8 cellular contexts compared by ENCODE assay signal in the genomic region with DNA sequence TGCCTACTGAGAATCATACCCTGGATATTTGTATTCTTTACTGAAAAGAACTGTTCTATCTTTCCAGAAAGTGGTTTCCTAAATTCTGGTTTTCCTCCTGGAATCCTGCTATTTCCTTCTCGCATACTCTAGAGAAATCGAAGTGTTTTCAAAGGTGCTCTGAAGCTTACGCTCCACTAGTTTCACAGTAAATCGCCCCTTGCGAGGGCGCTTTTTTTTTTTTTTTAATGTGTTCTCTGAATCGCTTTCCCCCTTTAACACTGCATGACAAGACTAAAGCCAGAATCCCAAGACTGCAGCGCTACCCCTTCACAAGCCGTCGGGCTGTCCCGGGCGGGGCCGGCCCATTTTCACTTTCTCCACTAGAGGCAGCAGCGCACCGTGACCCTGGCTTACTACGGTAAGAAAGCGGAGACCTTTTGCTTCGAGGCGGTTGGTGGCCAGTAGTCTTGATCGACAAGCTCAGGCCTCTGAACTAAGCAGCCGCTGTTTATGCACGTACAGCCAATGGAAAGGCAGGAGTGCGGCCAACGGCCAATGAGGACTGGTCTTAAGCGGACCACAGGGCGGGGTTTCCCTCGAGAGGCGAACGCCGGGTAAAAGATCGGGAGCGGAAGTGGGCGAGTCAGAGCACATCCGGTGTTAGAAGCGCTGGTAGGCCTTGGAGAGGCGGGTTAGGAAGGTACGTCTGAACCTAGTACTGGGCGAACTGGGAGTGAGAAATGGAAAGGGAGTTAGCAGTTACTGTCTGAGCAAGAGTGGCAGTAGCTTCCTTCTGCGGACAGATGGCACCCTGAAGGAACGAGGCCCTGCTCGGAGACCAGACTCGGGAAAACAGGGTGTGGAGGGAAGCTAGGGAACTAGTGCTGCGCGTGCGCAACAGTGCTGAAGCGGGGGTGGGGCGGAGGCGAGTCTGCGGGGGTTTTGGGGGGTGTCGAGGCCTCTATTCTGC.
DNase-seq lines count a peak whose midpoint lies in the region; ATAC-seq lines count a peak whose summit lies in the region.

A gene with protein sequence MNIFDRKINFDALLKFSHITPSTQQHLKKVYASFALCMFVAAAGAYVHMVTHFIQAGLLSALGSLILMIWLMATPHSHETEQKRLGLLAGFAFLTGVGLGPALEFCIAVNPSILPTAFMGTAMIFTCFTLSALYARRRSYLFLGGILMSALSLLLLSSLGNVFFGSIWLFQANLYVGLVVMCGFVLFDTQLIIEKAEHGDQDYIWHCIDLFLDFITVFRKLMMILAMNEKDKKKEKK (plus strand): TSS at position 628 of the 952 bp plus-strand sequence. CDS start 10,937 bp downstream, outside the sequence.

- H3K4me3 Mint-ChIP-seq in central memory CD8-positive, alpha-beta T cell = peak within 1 kb of the TSS; percentile 83

- H3K27me3 Mint-ChIP-seq in central memory CD8-positive, alpha-beta T cell = no peaks in the 10 kb centered on the region

- peak within 1 kb of the TSS; percentile 98 for H3K27ac Mint-ChIP-seq in central memory CD8-positive, alpha-beta T cell (ENCODE audit: low read depth)

- DNase-seq in AG08396 (ENCODE audit: low spot score) = peak; percentile 95
- peak; percentile 93 for DNase-seq in NCI-H345 (lab: John Stamatoyannopoulos, UW)
- peak; percentile 96 to 100 (median 98) for DNase-seq in activated CD4-positive, CD25-positive, alpha-beta regulatory T cell (lab: John Stamatoyannopoulos, UW)
- peak; percentile 95 to 99 for DNase-seq in central memory CD8-positive, alpha-beta T cell (ENCODE audit: low spot score in 2 of 2)
- peak; percentile 100 for DNase-seq in iris pigment epithelial cell (ENCODE audit: low read depth)
- DNase-seq in stimulated activated CD4-positive, alpha-beta T cell treated with anti-CD3 and anti-CD28 coated beads, Interleukin-12 subunit alpha, Interleukin-12 subunit beta, amount 100 ng/mL, for 4 hours = peak; percentile 94

- H3K36me3 Mint-ChIP-seq in central memory CD8-positive, alpha-beta T cell (ENCODE audit: insufficient read depth) = peaks cover 30% of the 10 kb centered on the region

- ATAC-seq in GM18909 (IDR thresholded peaks at IDR 0.05; ENCODE audit: poor library complexity, unreplicated experiment) (peak; percentile 94), HG03196 (IDR thresholded peaks at IDR 0.05; ENCODE audit: unreplicated experiment) (peak; percentile 94)
- ATAC-seq in central memory CD8-positive, alpha-beta T cell (replicated peaks; ENCODE audit: extremely low read depth, poor library complexity, severe bottlenecking) = peak; percentile 87

- no peaks in the 10 kb centered on the region for H3K9me3 Mint-ChIP-seq in central memory CD8-positive, alpha-beta T cell

- peaks cover 48% of the 10 kb centered on the region for H3K4me1 Mint-ChIP-seq in central memory CD8-positive, alpha-beta T cell

Comparison
In these comparisons a context has a peak if more than half of its experiments do, and no peak if none do; other contexts are left out.
1. Peak in every context shown above with its lines: DNase-seq and ATAC-seq.